In the genomic region with DNA sequence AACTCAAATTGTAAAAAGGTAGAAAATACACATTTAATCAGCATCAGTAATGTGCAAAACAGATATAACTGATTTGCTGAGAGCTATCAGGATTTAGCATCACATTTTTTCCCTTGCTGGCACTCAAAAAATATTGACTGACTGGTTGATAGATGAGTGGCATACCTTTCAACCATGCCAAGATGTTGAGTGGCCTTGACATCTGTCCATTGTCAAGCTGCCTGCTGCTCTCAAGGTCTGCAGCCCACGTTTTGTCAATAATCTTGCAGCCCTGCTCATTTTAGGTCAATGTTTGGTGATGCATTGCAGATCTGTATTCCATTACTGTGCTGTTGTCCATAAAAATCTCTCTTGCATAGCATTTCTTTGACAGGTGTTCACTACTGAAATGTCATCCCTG, we compare ENCODE assay signal across 22 cellular contexts.
DNase-seq lines count a peak whose midpoint lies in the region; ATAC-seq and TF ChIP-seq lines count a peak whose summit lies in the region.
"Had no signal": no experiment of that assay in that cellular context is flagged by ENCODE, and none has a peak within 500 bp of the region (broad histone marks: within the 10 kb centered on the region; RNA-seq: fewer than 3 reads in every experiment).

No MANE protein-coding gene starts in this region.

- H3K27me3 ChIP-seq in uterus, result no peaks in the 10 kb centered on the region
- H3K27me3 ChIP-seq: MG63 had no signal

- H3K36me3 ChIP-seq in uterus, result no peaks in the 10 kb centered on the region
- H3K36me3 ChIP-seq: MG63 had no signal

- H3K9me3 ChIP-seq in uterus, result no peaks in the 10 kb centered on the region
- H3K9me3 ChIP-seq: MG63 had no signal

- intact Hi-C loops in uterus (cut with DNase I; ENCODE audit: low total_unique reads) (no loop called here), Right ventricle myocardium inferior (cut with DNase I) (no loop called here)

- no peak for ATAC-seq in Right ventricle myocardium inferior
- ATAC-seq: HepG2, K562, T-helper 17 cell had no signal

- TF ChIP-seq CTCF in uterus (IDR thresholded peaks at IDR 0.05), result no peak

- H3K27ac ChIP-seq in uterus, result no peak overlapping the region
- H3K27ac ChIP-seq: HL-60, SK-N-MC had no signal

- H3K4me3 ChIP-seq in uterus, result no peak overlapping the region
- H3K4me3 ChIP-seq: GM23338, K562, MG63, SK-N-MC had no signal

- peak; percentile 46 for DNase-seq in COLO668 (lab: John Stamatoyannopoulos, UW; ENCODE audit: unreplicated experiment)
- DNase-seq in DMS79 treated with DMSO at 0.1 percent for 48 hours (lab: John Stamatoyannopoulos, UW), result peak; percentile 31
- DNase-seq in NCI-H2171 (lab: John Stamatoyannopoulos, UW), result peak; percentile 29
- DNase-seq in NCI-H524 treated with DMSO at 0.1 percent for 48 hours (lab: John Stamatoyannopoulos, UW), result peak; percentile 75
- no peak for DNase-seq in uterus
- no peak for DNase-seq in Right ventricle myocardium inferior (ENCODE audit: missing footprints)
- no peak for DNase-seq in kidney glomerular epithelial cell (lab: John Stamatoyannopoulos, UW)
- DNase-seq in cerebellum (ENCODE audit: low spot score), result no peak
- DNase-seq: CD4-positive, CD25-positive, alpha-beta regulatory T cell; COR-L47; GDM1; HCEC 1CT; MG63; NCI-H2081 treated with DMSO at 0.1 percent for 48 hours; Right ventricle myocardium superior; SW 1271; T-helper 17 cell had no signal

- TF ChIP-seq POLR2A in uterus (IDR thresholded peaks at IDR 0.05), result no peak

- no peaks in the 10 kb centered on the region for H3K4me1 ChIP-seq in uterus

Comparison
In these comparisons a context has a peak if more than half of its experiments do, and no peak if none do; other contexts are left out.
1. DNase-seq: peak in COLO668 (single experiment), DMS79 treated with DMSO at 0.1 percent for 48 hours (single experiment), NCI-H2171 (single experiment) and NCI-H524 treated with DMSO at 0.1 percent for 48 hours (single experiment); none in uterus (0 of 2), Right ventricle myocardium inferior (single experiment), kidney glomerular epithelial cell (single experiment) and cerebellum (single experiment).